In genomic region chr19:41398603-41399002, GRCh38 we compare ENCODE assay signal across 10 cellular contexts. TPM values are rescaled to one million over a fixed set of nuclear protein-coding genes. Genes with fewer than 3 reads are reported as not detected.
DNase-seq lines count a peak whose midpoint lies in the region; ATAC-seq, FAIRE-seq and TF ChIP-seq lines count a peak whose summit lies in the region.
"Had no signal": no experiment of that assay in that cellular context is flagged by ENCODE, and none has a peak within 500 bp of the region (broad histone marks: within the 10 kb centered on the region; RNA-seq: fewer than 3 reads in every experiment).

No MANE protein-coding gene starts in this region.

- no peaks in the 10 kb centered on the region for H3K9me3 ChIP-seq in muscle layer of duodenum (ENCODE audit: control insufficient read depth in 1 of 2, low read length in 2 of 2)

- H3K4me3 ChIP-seq in AG04449 (ENCODE audit: low read depth, low read length) = peak overlapping the region; percentile 92
- peak overlapping the region; percentile 79 for H3K4me3 ChIP-seq in HL-60 (replicated peaks; ENCODE audit: insufficient read depth, low read length)
- peak overlapping the region; percentile 88 for H3K4me3 ChIP-seq in bronchial epithelial cell (ENCODE audit: low read depth, low read length)
- peak overlapping the region; percentile 99 to 100 for H3K4me3 ChIP-seq in muscle layer of duodenum (ENCODE audit: low read depth in 1 of 2, low read length in 2 of 2)

- H3K27me3 ChIP-seq in HL-60 (ENCODE audit: insufficient read depth, poor library complexity, severe bottlenecking) (no peaks in the 10 kb centered on the region), bronchial epithelial cell (ENCODE audit: control insufficient read depth, insufficient read depth, low read length) (no peaks in the 10 kb centered on the region), muscle layer of duodenum (ENCODE audit: low read depth, low read length) (no peaks in the 10 kb centered on the region)

- H3K36me3 ChIP-seq in bronchial epithelial cell (ENCODE audit: control insufficient read depth, insufficient read depth, low read length) = no peaks in the 10 kb centered on the region
- peaks cover 5 to 10% of the 10 kb centered on the region in 2 donors for H3K36me3 ChIP-seq in muscle layer of duodenum (ENCODE audit: control insufficient read depth in 1 of 2, insufficient read depth in 2 of 2, low read length in 2 of 2)

- POLR2A ChIA-PET in AG04449 (lab: Yijun Ruan, JAX) = interaction anchor here (0.6 kb wide), 1 partner anchor 20 kb away, joined by 3 read pairs; no protein-coding TSS in a partner anchor

- intact Hi-C loops in head of caudate nucleus (cut with DNase I) = loop anchor here (5.0 kb wide), 2 partner anchors 36 to 39 kb away; partner anchors contain the start of genes B9D2 and DMAC2

- ATAC-seq in GM18909 (IDR thresholded peaks at IDR 0.05; ENCODE audit: poor library complexity, unreplicated experiment) (no peak), HG02870 (IDR thresholded peaks at IDR 0.05; ENCODE audit: unreplicated experiment) (no peak)

- CTCF ChIA-PET in AG04449 (lab: Yijun Ruan, JAX) = interaction anchor here (1.0 to 1.5 kb wide), 2 partner anchors 33 to 77 kb away, joined by 3 to 4 read pairs; no protein-coding TSS in a partner anchor

- no peak for TF ChIP-seq CTCF in AG04449 (IDR thresholded peaks at IDR 0.05; ENCODE audit: insufficient read depth, low read length, missing control alignments)
- no peak for TF ChIP-seq CTCF in HL-60 (IDR thresholded peaks at IDR 0.05; ENCODE audit: insufficient read depth, low read length)
- TF ChIP-seq CTCF in bronchial epithelial cell (IDR thresholded peaks at IDR 0.05; ENCODE audit: insufficient read depth, low read length, severe bottlenecking) = no peak

- DNase-seq in AG04449 (ENCODE audit: low read depth, low spot score) (no peak), HL-60 (ENCODE audit: low read depth in 1 of 2, low spot score in 1 of 2) (no peak), bronchial epithelial cell (ENCODE audit: low read depth) (no peak), HCEC 1CT (no peak), head of caudate nucleus (no peak)
- DNase-seq: NCI-H226 had no signal

- H3K4me1 ChIP-seq in muscle layer of duodenum (ENCODE audit: control insufficient read depth in 1 of 2, insufficient read depth in 2 of 2, low read length in 2 of 2) = peaks cover 11 to 28% of the 10 kb centered on the region in 2 donors

- H3K27ac ChIP-seq in HL-60 (replicated peaks) = peak overlapping the region; percentile 98
- peak overlapping the region; percentile 98 for H3K27ac ChIP-seq in muscle layer of duodenum (ENCODE audit: low read length)

- no peak for FAIRE-seq in bronchial epithelial cell (lab: Jason Lieb, UNC)
- FAIRE-seq: GM18507 had no signal

RNA-seq across cellular contexts. Expression of gene BCKDHA, which starts 1.0 kb away (rescaled TPM):
- total RNA-seq in bronchial epithelial cell = 39.6 and 41.6 TPM in 2 replicates

RNA-seq across cellular contexts. Expression of gene EXOSC5, which starts 1.4 kb away (rescaled TPM):
- 13.7 and 58.4 TPM in 2 replicates for total RNA-seq in bronchial epithelial cell

RNA-seq across cellular contexts. Expression of gene TMEM91, which starts 22.3 kb away (rescaled TPM):
- 7.6 and 10.2 TPM in 2 replicates for total RNA-seq in bronchial epithelial cell

RNA-seq across cellular contexts. Expression of gene B3GNT8, which starts 28.6 kb away (rescaled TPM):
- total RNA-seq in bronchial epithelial cell = 3.2 and 14.3 TPM in 2 replicates

RNA-seq across cellular contexts. Expression of gene B9D2, which starts 34.7 kb away (rescaled TPM):
- total RNA-seq in bronchial epithelial cell = 1.1 and 1.9 TPM in 2 replicates
